In genomic region chr1:206299942-206300341, GRCh38 we compare ENCODE assay signal across 8 cellular contexts.
DNase-seq lines count a peak whose midpoint lies in the region; ATAC-seq and TF ChIP-seq lines count a peak whose summit lies in the region.
"Not testable (repeated sequence)": the region's sequence is repeated elsewhere in the genome, so short reads cannot be mapped to it uniquely, and the experiment has no call there.

No MANE protein-coding gene starts in this region.

- not testable (repeated sequence) for H3K4ac ChIP-seq in IMR-90 (ENCODE audit: low read depth, low read length)

- H3K9me1 ChIP-seq in IMR-90 (ENCODE audit: insufficient read depth, low read length) = not testable (repeated sequence)

- not testable (repeated sequence) for TF ChIP-seq POLR2A in IMR-90 (IDR thresholded peaks at IDR 0.05; ENCODE audit: low read depth, low read length); right lobe of liver (IDR thresholded peaks at IDR 0.05)

- not testable (repeated sequence) for H2AK9ac ChIP-seq in IMR-90 (replicated peaks; ENCODE audit: low read depth, low read length, poor library complexity)

- H3K23ac ChIP-seq in IMR-90 (ENCODE audit: low read depth, low read length) = not testable (repeated sequence)

- peak overlapping the region; percentile 64; the same call in 1 of the 2 replicates for H2BK120ac ChIP-seq in IMR-90 (ENCODE audit: low read depth, low read length)

- not testable (repeated sequence) for H3K27ac Mint-ChIP-seq in activated T-helper 17 cell treated with anti-CD3 and anti-CD28 coated beads, Interleukin-2, amount 50 U/mL, for 72 hours; naive thymus-derived CD4-positive, alpha-beta T cell

- not testable (repeated sequence) for H3K9me3 ChIP-seq in IMR-90 (ENCODE audit: control insufficient read depth, insufficient read depth, low read length); right lobe of liver; naive thymus-derived CD4-positive, alpha-beta T cell (ENCODE audit: control insufficient read depth in 2 of 3, low read length in 3 of 3); upper lobe of right lung

- dilution Hi-C loops in IMR-90 (cut with HindIII; ENCODE audit: low sequenced_read_pairs, unreplicated experiment) = not testable (repeated sequence)

- H3K9ac ChIP-seq in IMR-90 (ENCODE audit: low read depth, low read length) = not testable (repeated sequence)

- H3K4me3 Mint-ChIP-seq in activated T-helper 17 cell treated with anti-CD3 and anti-CD28 coated beads, Interleukin-2, amount 50 U/mL, for 72 hours; naive thymus-derived CD4-positive, alpha-beta T cell: not testable (repeated sequence)

- H3K27me3 Mint-ChIP-seq in activated T-helper 17 cell treated with anti-CD3 and anti-CD28 coated beads, Interleukin-2, amount 50 U/mL, for 72 hours; naive thymus-derived CD4-positive, alpha-beta T cell: not testable (repeated sequence)

- in situ Hi-C loops in IMR-90 (cut with MboI; ENCODE audit: low sequenced_read_pairs) = not testable (repeated sequence)

- H2AFZ ChIP-seq in IMR-90 (replicated peaks; ENCODE audit: low read length, poor library complexity) = not testable (repeated sequence)

- H3K27ac ChIP-seq in IMR-90 (ENCODE audit: insufficient read depth, low read length); right lobe of liver; naive thymus-derived CD4-positive, alpha-beta T cell (ENCODE audit: low read depth, low read length); upper lobe of right lung: not testable (repeated sequence)

- CTCF ChIA-PET in IMR-90 (lab: Yijun Ruan, JAX); naive thymus-derived CD4-positive, alpha-beta T cell (lab: Charles Lee): not testable (repeated sequence)

- not testable (repeated sequence) for H3K36me3 ChIP-seq in IMR-90 (ENCODE audit: control insufficient read depth, insufficient read depth, low read length); right lobe of liver; naive thymus-derived CD4-positive, alpha-beta T cell (ENCODE audit: control insufficient read depth in 2 of 3, insufficient read depth in 3 of 3, low read length in 3 of 3); upper lobe of right lung

- not testable (repeated sequence) for H3K14ac ChIP-seq in IMR-90 (replicated peaks; ENCODE audit: low read depth, low read length)

- ATAC-seq in IMR-90 (ENCODE audit: low read depth) (peak; percentile 47), SK-N-SH treated with all-trans-retinoic acid at 6 μM for 48 hours (peak; percentile 35), esophagus mucosa (peak; percentile 77), left ventricle myocardium superior (peak; percentile 28), right lobe of liver (peak in 3 of 4 donors; percentile 26 to 54 (median 51)), upper lobe of right lung (peak; percentile 73)
- peak; percentile 40 for ATAC-seq in activated T-helper 17 cell treated with anti-CD3 and anti-CD28 coated beads, Interleukin-2, amount 50 U/mL, for 72 hours (replicated peaks)
- peak; percentile 38 for ATAC-seq in naive thymus-derived CD4-positive, alpha-beta T cell

- not testable (repeated sequence) for H3K79me1 ChIP-seq in IMR-90 (ENCODE audit: low read depth in 1 of 2, low read length in 2 of 2)

- H4K20me1 ChIP-seq in IMR-90 (ENCODE audit: insufficient read depth, low read length) = not testable (repeated sequence)

- not testable (repeated sequence) for H4K91ac ChIP-seq in IMR-90 (ENCODE audit: insufficient read depth, low read depth, low read length)

- H2AK5ac ChIP-seq in IMR-90 (ENCODE audit: low read depth, low read length) = not testable (repeated sequence)

- H3K4me1 Mint-ChIP-seq in activated T-helper 17 cell treated with anti-CD3 and anti-CD28 coated beads, Interleukin-2, amount 50 U/mL, for 72 hours; naive thymus-derived CD4-positive, alpha-beta T cell: not testable (repeated sequence)

- intact Hi-C loops in IMR-90 (cut with micrococcal nuclease); left ventricle myocardium superior (cut with micrococcal nuclease); right lobe of liver (cut with DNase I); naive thymus-derived CD4-positive, alpha-beta T cell (cut with micrococcal nuclease); upper lobe of right lung (cut with DNase I): not testable (repeated sequence)

- H3K4me3 ChIP-seq in IMR-90 (ENCODE audit: insufficient read depth, low read depth, low read length); right lobe of liver; naive thymus-derived CD4-positive, alpha-beta T cell (ENCODE audit: low read length); upper lobe of right lung: not testable (repeated sequence)

- not testable (repeated sequence) for H4K5ac ChIP-seq in IMR-90 (ENCODE audit: low read depth, low read length)

- peak overlapping the region; percentile 39 for H2BK5ac ChIP-seq in IMR-90 (ENCODE audit: low read depth, low read length, poor library complexity, severe bottlenecking)

- not testable (repeated sequence) for H3K27me3 ChIP-seq in IMR-90 (ENCODE audit: control insufficient read depth, insufficient read depth, low read length); right lobe of liver; naive thymus-derived CD4-positive, alpha-beta T cell (ENCODE audit: control insufficient read depth in 2 of 2, insufficient read depth in 2 of 2, low read length in 2 of 2); upper lobe of right lung

- H2BK15ac ChIP-seq in IMR-90 (ENCODE audit: low read depth, low read length) = not testable (repeated sequence)

- DNase-seq in IMR-90; left ventricle myocardium superior; right lobe of liver; naive thymus-derived CD4-positive, alpha-beta T cell; upper lobe of right lung: not testable (repeated sequence)

- not testable (repeated sequence) for H3K4me2 ChIP-seq in IMR-90 (ENCODE audit: low read depth, low read length)

- WGBS in IMR-90 (ENCODE audit: extremely low coverage in 2 of 2, insufficient read length in 1 of 2), 2 experiments = no CpG with 5 or more reads among the region's 2 CpGs
- no CpG with 5 or more reads among the region's 2 CpGs for WGBS in right lobe of liver (ENCODE audit: insufficient coverage, low coverage, low lambda C conversion rate, missing lambda C conversion rate)

- H3K4me1 ChIP-seq in IMR-90 (ENCODE audit: control insufficient read depth, insufficient read depth, low read length); right lobe of liver; naive thymus-derived CD4-positive, alpha-beta T cell (ENCODE audit: control insufficient read depth in 2 of 2, insufficient read depth in 2 of 2, low read length in 2 of 2); upper lobe of right lung: not testable (repeated sequence)

- H3K56ac ChIP-seq in IMR-90 (ENCODE audit: extremely low read depth, insufficient read depth, low read length) = not testable (repeated sequence)

- not testable (repeated sequence) for H2BK20ac ChIP-seq in IMR-90 (ENCODE audit: low read depth, low read length)

- H3K36me3 Mint-ChIP-seq in activated T-helper 17 cell treated with anti-CD3 and anti-CD28 coated beads, Interleukin-2, amount 50 U/mL, for 72 hours (ENCODE audit: low read depth); naive thymus-derived CD4-positive, alpha-beta T cell: not testable (repeated sequence)

- TF ChIP-seq CTCF in IMR-90 (conservative IDR thresholded peaks at IDR 0.05; ENCODE audit: low read depth, low read length); right lobe of liver (IDR thresholded peaks at IDR 0.05); upper lobe of right lung (IDR thresholded peaks at IDR 0.05): not testable (repeated sequence)

- H4K8ac ChIP-seq in IMR-90 (ENCODE audit: low read depth in 2 of 2, low read length in 2 of 2) = 0 out of 4 replicates have a peak overlapping the region, but pooled peaks of 1 of the 2 experiments have one; percentile 65

- POLR2A ChIA-PET in IMR-90 (lab: Charles Lee; ENCODE audit: unreplicated experiment); naive thymus-derived CD4-positive, alpha-beta T cell (lab: Charles Lee): not testable (repeated sequence)

- BruUV-seq in IMR-90 (replicated peaks; lab: Mats Ljungman, UMichigan) = not testable (repeated sequence)

- not testable (repeated sequence) for H3K18ac ChIP-seq in IMR-90 (ENCODE audit: low read depth, low read length)

- H3K9me3 Mint-ChIP-seq in activated T-helper 17 cell treated with anti-CD3 and anti-CD28 coated beads, Interleukin-2, amount 50 U/mL, for 72 hours; naive thymus-derived CD4-positive, alpha-beta T cell: not testable (repeated sequence)

- TF ChIP-seq RAD21 in IMR-90 (IDR thresholded peaks at IDR 0.05; ENCODE audit: low read length) = not testable (repeated sequence)
